ENCODE assay signal across 35 cellular contexts in the genomic region with DNA sequence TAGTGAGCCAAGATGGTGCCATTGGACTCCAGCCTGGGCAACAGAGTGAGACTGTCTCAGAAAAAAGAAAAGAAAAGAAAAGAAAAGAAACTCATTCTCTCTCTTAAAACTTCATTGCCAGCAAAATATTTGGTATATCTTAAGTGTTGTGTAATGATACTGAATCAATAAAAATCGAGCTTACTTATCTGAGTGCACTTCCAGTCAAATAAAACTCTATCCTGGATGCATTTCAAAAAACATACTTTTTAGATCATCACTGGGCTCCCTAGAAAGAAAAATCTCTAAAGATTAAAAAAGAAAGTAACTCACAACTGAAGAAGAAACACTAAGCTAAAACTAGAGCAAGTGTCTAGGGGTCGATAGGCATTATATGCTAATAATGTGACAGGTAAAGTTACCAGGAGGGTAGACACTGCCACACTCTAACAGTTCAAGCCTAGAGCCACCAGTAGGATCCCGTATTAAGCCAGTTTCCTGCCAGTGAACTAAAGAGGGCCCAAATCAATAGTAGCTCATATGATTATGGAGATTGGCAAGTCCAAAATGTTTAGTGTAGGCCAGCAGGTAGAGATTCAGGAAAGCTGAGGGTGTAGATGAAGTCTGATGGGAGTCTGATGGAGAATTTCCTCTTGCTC.
"Had no signal": no experiment of that assay in that cellular context is flagged by ENCODE, and none has a peak within 500 bp of the region (broad histone marks: within the 10 kb centered on the region; RNA-seq: fewer than 3 reads in every experiment).

No MANE protein-coding gene starts in this region.

- H3K27ac ChIP-seq: adrenal gland, body of pancreas, brain microvascular endothelial cell, breast epithelium, VCaP had no signal

- H3K4me1 Mint-ChIP-seq: activated B cell treated with CpG ODN at 0.5 μM for 24 hours; activated CD4-positive, alpha-beta T cell treated with anti-CD3 and anti-CD28 coated beads, Interleukin-2, amount 10 ng/mL, durations not matched to agents 24 days and 14 days; activated naive CD8-positive, alpha-beta T cell treated with anti-CD3 and anti-CD28 coated beads for 36 hours; activated T-helper 17 cell treated with anti-CD3 and anti-CD28 coated beads, Interleukin-2, amount 50 U/mL, for 72 hours had no signal

- H3K36me3 ChIP-seq: adrenal gland, brain microvascular endothelial cell, breast epithelium had no signal

- DNase-seq: activated B cell treated with CpG ODN at 0.5 μM for 24 hours; activated CD4-positive, alpha-beta memory T cell treated with anti-CD3 and anti-CD28 coated beads for 36 hours; activated CD4-positive, alpha-beta T cell treated with anti-CD3 and anti-CD28 coated beads for 4 hours; activated CD4-positive, alpha-beta T cell treated with anti-CD3 and anti-CD28 coated beads, Interleukin-2, amount 10 ng/mL, durations not matched to agents 24 days and 14 days; activated CD4-positive, alpha-beta T cell treated with anti-CD3 and anti-CD28 coated beads, Interleukin-2, amount 50 U/mL, for 1 hour; activated CD4-positive, alpha-beta T cell treated with anti-CD3 and anti-CD28 coated beads, Interleukin-2, amount 50 U/mL, for 4 hours; activated CD4-positive, CD25-positive, alpha-beta regulatory T cell treated with anti-CD3 and anti-CD28 coated beads, Interleukin-2, amount 50 U/mL, for 72 hours; activated CD8-positive, alpha-beta memory T cell treated with anti-CD3 and anti-CD28 coated beads, Interleukin-2, amount 50 U/mL, for 4 hours; activated CD8-positive, alpha-beta T cell treated with anti-CD3 and anti-CD28 coated beads for 36 hours; activated effector memory CD4-positive, alpha-beta T cell treated with anti-CD3 and anti-CD28 coated beads, Interleukin-2, amount 50 U/mL, for 16 hours; activated gamma-delta T cell treated with Interleukin-2 at 50 U/mL for 16 hours; activated naive CD4-positive, alpha-beta T cell; activated naive CD4-positive, alpha-beta T cell treated with anti-CD3 and anti-CD28 coated beads for 36 hours; activated naive CD4-positive, alpha-beta T cell treated with anti-CD3 and anti-CD28 coated beads, Interleukin-2, amount 50 U/mL, for 16 hours; activated naive CD8-positive, alpha-beta T cell treated with anti-CD3 and anti-CD28 coated beads for 36 hours; activated T-cell treated with anti-CD3 and anti-CD28 coated beads for 4 hours; activated T-cell treated with anti-CD3 and anti-CD28 coated beads, Interleukin-2, amount 50 U/mL, for 1 hour; activated T-cell treated with anti-CD3 and anti-CD28 coated beads, Interleukin-2, amount 50 U/mL, for 4 hours; activated T-cell treated with anti-CD3 and anti-CD28 coated beads, Interleukin-2, amount 50 U/mL, for 72 hours; adrenal gland; amniotic stem cell; aorta; body of pancreas; brain microvascular endothelial cell; central memory CD4-positive, alpha-beta T cell; T-helper 1 cell; T-helper 2 cell; T-helper 9 cell had no signal

- H3K4me3 Mint-ChIP-seq: activated B cell treated with CpG ODN at 0.5 μM for 24 hours; activated CD4-positive, alpha-beta memory T cell treated with anti-CD3 and anti-CD28 coated beads for 36 hours; activated CD4-positive, alpha-beta T cell treated with anti-CD3 and anti-CD28 coated beads, Interleukin-2, amount 10 ng/mL, durations not matched to agents 24 days and 14 days; activated CD8-positive, alpha-beta T cell treated with anti-CD3 and anti-CD28 coated beads for 36 hours; activated naive CD4-positive, alpha-beta T cell treated with anti-CD3 and anti-CD28 coated beads for 36 hours; activated naive CD8-positive, alpha-beta T cell treated with anti-CD3 and anti-CD28 coated beads for 36 hours; activated T-cell treated with anti-CD3 and anti-CD28 coated beads, Interleukin-2, amount 50 U/mL, for 4 hours; activated T-cell treated with anti-CD3 and anti-CD28 coated beads, Interleukin-2, amount 50 U/mL, for 72 hours; activated T-helper 1 cell treated with anti-CD3 and anti-CD28 coated beads, Interleukin-12 subunit alpha, Interleukin-12 subunit beta, Interleukin-2, Interleukin-4 antibody, amounts not matched to agents 30 ng/mL and 10 ng/mL and 1 ng/mL, durations not matched to agents 14 hours and 24 hours and 36 hours; activated T-helper 17 cell treated with anti-CD3 and anti-CD28 coated beads, Interleukin-2, amount 50 U/mL, for 72 hours; T-helper 1 cell treated with Interleukin-12 subunit alpha and Interleukin-12 subunit beta and Interleukin-4 antibody, amounts not matched to agents 30 μg/mL and 1 μg/mL, for 36 hours; T-helper 2 cell treated with Interferon-gamma antibody and Interleukin-4, amounts not matched to agents 5 μg/mL and 100 μg/mL, for 36 hours had no signal

- H3K4me3 ChIP-seq: adrenal gland, body of pancreas, breast epithelium had no signal

- H3K27me3 ChIP-seq: adrenal gland, body of pancreas, brain microvascular endothelial cell, breast epithelium had no signal

- H3K9me3 Mint-ChIP-seq: activated B cell treated with CpG ODN at 0.5 μM for 24 hours; activated CD4-positive, alpha-beta memory T cell treated with anti-CD3 and anti-CD28 coated beads for 36 hours; activated CD4-positive, alpha-beta T cell treated with anti-CD3 and anti-CD28 coated beads, Interleukin-2, amount 10 ng/mL, durations not matched to agents 24 days and 14 days; activated naive CD4-positive, alpha-beta T cell treated with anti-CD3 and anti-CD28 coated beads for 36 hours; activated T-cell treated with anti-CD3 and anti-CD28 coated beads, Interleukin-2, amount 50 U/mL, for 4 hours; activated T-helper 1 cell treated with anti-CD3 and anti-CD28 coated beads, Interleukin-12 subunit alpha, Interleukin-12 subunit beta, Interleukin-2, Interleukin-4 antibody, amounts not matched to agents 30 ng/mL and 10 ng/mL and 1 ng/mL, durations not matched to agents 14 hours and 24 hours and 36 hours; T-helper 2 cell treated with Interferon-gamma antibody and Interleukin-4, amounts not matched to agents 5 μg/mL and 100 μg/mL, for 36 hours had no signal

- H3K9me3 ChIP-seq: adrenal gland, body of pancreas, breast epithelium had no signal

- H3K36me3 Mint-ChIP-seq: activated CD4-positive, alpha-beta memory T cell treated with anti-CD3 and anti-CD28 coated beads for 36 hours; activated naive CD4-positive, alpha-beta T cell treated with anti-CD3 and anti-CD28 coated beads, Interleukin-2, amount 50 U/mL, for 72 hours; activated naive CD8-positive, alpha-beta T cell treated with anti-CD3 and anti-CD28 coated beads for 36 hours had no signal

- H3K27ac Mint-ChIP-seq: activated B cell treated with CpG ODN at 0.5 μM for 24 hours; activated CD4-positive, alpha-beta memory T cell treated with anti-CD3 and anti-CD28 coated beads for 36 hours; activated CD4-positive, alpha-beta T cell treated with anti-CD3 and anti-CD28 coated beads, Interleukin-2, amount 10 ng/mL, durations not matched to agents 24 days and 14 days; activated CD8-positive, alpha-beta T cell treated with anti-CD3 and anti-CD28 coated beads for 36 hours; activated naive CD4-positive, alpha-beta T cell treated with anti-CD3 and anti-CD28 coated beads for 36 hours; activated naive CD4-positive, alpha-beta T cell treated with anti-CD3 and anti-CD28 coated beads, Interleukin-2, amount 50 U/mL, for 72 hours; activated naive CD8-positive, alpha-beta T cell treated with anti-CD3 and anti-CD28 coated beads for 36 hours; activated T-cell treated with anti-CD3 and anti-CD28 coated beads, Interleukin-2, amount 50 U/mL, for 72 hours; activated T-helper 1 cell treated with anti-CD3 and anti-CD28 coated beads, Interleukin-12 subunit alpha, Interleukin-12 subunit beta, Interleukin-2, Interleukin-4 antibody, amounts not matched to agents 30 ng/mL and 10 ng/mL and 1 ng/mL, durations not matched to agents 14 hours and 24 hours and 36 hours; activated T-helper 17 cell treated with anti-CD3 and anti-CD28 coated beads, Interleukin-2, amount 50 U/mL, for 72 hours; T-helper 1 cell treated with Interleukin-12 subunit alpha and Interleukin-12 subunit beta and Interleukin-4 antibody, amounts not matched to agents 30 μg/mL and 1 μg/mL, for 36 hours; T-helper 2 cell treated with Interferon-gamma antibody and Interleukin-4, amounts not matched to agents 5 μg/mL and 100 μg/mL, for 36 hours had no signal

- H3K4me1 ChIP-seq: adrenal gland, body of pancreas, breast epithelium had no signal

- ATAC-seq: activated CD8-positive, alpha-beta T cell treated with anti-CD3 and anti-CD28 coated beads for 36 hours; activated naive CD4-positive, alpha-beta T cell treated with anti-CD3 and anti-CD28 coated beads, Interleukin-2, amount 50 U/mL, for 72 hours; activated T-cell treated with anti-CD3 and anti-CD28 coated beads, Interleukin-2, amount 50 U/mL, for 4 hours; activated T-cell treated with anti-CD3 and anti-CD28 coated beads, Interleukin-2, amount 50 U/mL, for 72 hours; activated T-helper 17 cell treated with anti-CD3 and anti-CD28 coated beads, Interleukin-2, amount 50 U/mL, for 72 hours; body of pancreas had no signal

- H3K27me3 Mint-ChIP-seq: activated CD4-positive, alpha-beta memory T cell treated with anti-CD3 and anti-CD28 coated beads for 36 hours; activated CD4-positive, alpha-beta T cell treated with anti-CD3 and anti-CD28 coated beads, Interleukin-2, amount 10 ng/mL, durations not matched to agents 24 days and 14 days; activated CD8-positive, alpha-beta T cell treated with anti-CD3 and anti-CD28 coated beads for 36 hours; activated naive CD8-positive, alpha-beta T cell treated with anti-CD3 and anti-CD28 coated beads for 36 hours; activated T-helper 17 cell treated with anti-CD3 and anti-CD28 coated beads, Interleukin-2, amount 50 U/mL, for 72 hours had no signal
